1 cellular context compared by ENCODE assay signal in the genomic region with DNA sequence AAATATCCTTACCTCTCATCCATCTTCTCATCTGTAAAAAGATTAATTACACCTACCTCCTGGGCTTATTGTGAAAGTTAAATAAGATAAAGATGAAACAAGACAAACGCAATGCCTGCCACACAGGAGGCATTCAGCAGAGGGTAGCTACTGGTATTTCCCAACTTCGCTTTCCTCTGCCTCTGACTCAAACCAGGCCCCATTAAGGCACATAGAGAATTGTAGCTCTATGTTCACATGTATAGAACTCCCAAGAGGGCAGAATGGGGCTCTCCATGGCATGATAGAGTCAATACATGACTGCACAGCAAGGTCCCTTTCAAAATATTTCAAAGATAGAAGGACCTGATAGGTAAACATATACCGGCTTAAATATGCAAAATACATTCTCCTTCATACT.
TF ChIP-seq lines count a peak whose summit lies in the region.

No MANE protein-coding gene starts in this region.

TF ChIP-seq in SK-N-SH treated with all-trans-retinoic acid at 6 μM for 48 hours, 23 proteins besides CTCF, POLR2A, EP300 and RAD21 (continued from another document):
- TF ChIP-seq, protein P1, sequence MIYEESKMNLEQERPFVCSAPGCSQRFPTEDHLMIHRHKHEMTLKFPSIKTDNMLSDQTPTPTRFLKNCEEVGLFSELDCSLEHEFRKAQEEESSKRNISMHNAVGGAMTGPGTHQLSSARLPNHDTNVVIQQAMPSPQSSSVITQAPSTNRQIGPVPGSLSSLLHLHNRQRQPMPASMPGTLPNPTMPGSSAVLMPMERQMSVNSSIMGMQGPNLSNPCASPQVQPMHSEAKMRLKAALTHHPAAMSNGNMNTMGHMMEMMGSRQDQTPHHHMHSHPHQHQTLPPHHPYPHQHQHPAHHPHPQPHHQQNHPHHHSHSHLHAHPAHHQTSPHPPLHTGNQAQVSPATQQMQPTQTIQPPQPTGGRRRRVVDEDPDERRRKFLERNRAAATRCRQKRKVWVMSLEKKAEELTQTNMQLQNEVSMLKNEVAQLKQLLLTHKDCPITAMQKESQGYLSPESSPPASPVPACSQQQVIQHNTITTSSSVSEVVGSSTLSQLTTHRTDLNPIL (CRISPR knock-in tag; IDR thresholded peaks at IDR 0.05; ENCODE audit: low read depth): no peak
- no peak for TF ChIP-seq CSDC2 (CRISPR knock-in tag; IDR thresholded peaks at IDR 0.05)
- no peak for TF ChIP-seq ISL1 (CRISPR knock-in tag; IDR thresholded peaks at IDR 0.05)
- no peak for TF ChIP-seq TCF4 (CRISPR knock-in tag; IDR thresholded peaks at IDR 0.05; ENCODE audit: borderline replicate concordance)
- TF ChIP-seq PPARA (CRISPR knock-in tag; IDR thresholded peaks at IDR 0.05; ENCODE audit: borderline replicate concordance): no peak
- no peak for TF ChIP-seq ARNTL (CRISPR knock-in tag; IDR thresholded peaks at IDR 0.05; ENCODE audit: borderline replicate concordance, low read depth)
- TF ChIP-seq ZFP30 (CRISPR knock-in tag; IDR thresholded peaks at IDR 0.05): no peak
